ENCODE assay signal across 10 cellular contexts in the genomic region with DNA sequence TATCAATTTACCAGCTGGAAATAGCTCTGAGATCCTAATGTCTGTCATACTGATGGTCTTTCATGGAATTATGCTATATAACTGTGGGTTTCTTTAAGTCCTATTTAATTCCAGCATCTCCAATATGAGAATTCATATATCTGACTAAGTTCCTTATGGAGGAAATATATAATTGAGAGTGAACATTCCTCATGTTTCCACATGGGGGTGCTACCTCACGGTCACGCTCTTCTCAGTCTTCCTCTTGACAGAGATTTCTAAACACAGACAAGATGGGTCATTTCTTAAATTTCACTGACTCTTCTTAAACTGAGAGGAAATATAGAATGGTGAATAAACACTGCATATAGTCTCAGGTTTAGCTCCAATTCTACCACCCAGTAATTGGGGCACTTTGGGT.
A peak's percentile ranks its signal among the peaks of the same experiment; 100 is the strongest.
DNase-seq lines count a peak whose midpoint lies in the region; ATAC-seq and TF ChIP-seq lines count a peak whose summit lies in the region.
"Had no signal": no experiment of that assay in that cellular context is flagged by ENCODE, and none has a peak within 500 bp of the region (broad histone marks: within the 10 kb centered on the region; RNA-seq: fewer than 3 reads in every experiment).

No MANE protein-coding gene starts in this region.

- H2AFZ ChIP-seq in mammary epithelial cell (ENCODE audit: low read depth, low read length), result no peak overlapping the region

- dilution Hi-C loops in mammary epithelial cell (cut with HindIII; ENCODE audit: low sequenced_read_pairs), result no loop called here

- H3K27ac ChIP-seq in mammary epithelial cell (ENCODE audit: insufficient read depth, low read depth, low read length), result no peak overlapping the region
- H3K27ac ChIP-seq: BLaER1 treated with 17β-estradiol and CSF1 and Interleukin-3, amounts not matched to agents 10 nM and 100 nM had no signal

- TF ChIP-seq CTCF in mammary epithelial cell (conservative IDR thresholded peaks at IDR 0.05 in 1 of 2, IDR thresholded peaks at IDR 0.05 in 1 of 2; ENCODE audit: extremely low read depth in 1 of 2, insufficient read depth in 1 of 2, low read depth in 1 of 2, low read length in 2 of 2), result peak; percentile 42 to 56

- CTCF ChIA-PET in mammary epithelial cell (lab: Charles Lee; ENCODE audit: low non-redundant PET), result no interaction called here

- DNase-seq in SIG-M5 treated with dmso at 0.1 percent for 504 hours (lab: John Stamatoyannopoulos, UW; ENCODE audit: unreplicated experiment), result peak; percentile 11
- DNase-seq in SIG-M5 (lab: John Stamatoyannopoulos, UW), result no peak
- peak; percentile 5 for DNase-seq in mammary epithelial cell
- peak; percentile 15 for DNase-seq in renal cortical epithelial cell (ENCODE audit: low read depth)
- no peak for DNase-seq in posterior vena cava (ENCODE audit: low spot score)
- DNase-seq in A172 (ENCODE audit: low spot score), result no peak
- DNase-seq: activated T-cell treated with anti-CD3 and anti-CD28 coated beads, Interleukin-2, amount 50 U/mL, for 1 hour had no signal

- H3K79me2 ChIP-seq in mammary epithelial cell (ENCODE audit: insufficient read depth, low read length), result no peaks in the 10 kb centered on the region

- no peak overlapping the region for H3K4me3 ChIP-seq in mammary epithelial cell (replicated peaks in 1 of 3; ENCODE audit: insufficient read depth in 1 of 3, low read depth in 2 of 3, low read length in 3 of 3)
- H3K4me3 ChIP-seq: BLaER1 treated with 17β-estradiol and CSF1 and Interleukin-3, amounts not matched to agents 10 nM and 100 nM had no signal

- H3K36me3 ChIP-seq in mammary epithelial cell (ENCODE audit: insufficient read depth, low read length), result no peaks in the 10 kb centered on the region

- no TSS peak for BruUV-seq in mammary epithelial cell (replicated peaks; lab: Mats Ljungman, UMichigan)

- in situ Hi-C loops in mammary epithelial cell (cut with MboI; ENCODE audit: low sequenced_read_pairs in 2 of 2), result no loop called here

- no peaks in the 10 kb centered on the region for H3K9me3 ChIP-seq in mammary epithelial cell (replicated peaks; ENCODE audit: insufficient read depth, low read length)
- H3K9me3 ChIP-seq: BLaER1 treated with 17β-estradiol and CSF1 and Interleukin-3, amounts not matched to agents 10 nM and 100 nM had no signal

- no peaks in the 10 kb centered on the region for H3K27me3 ChIP-seq in mammary epithelial cell (ENCODE audit: insufficient read depth, low read length)
- H3K27me3 ChIP-seq: BLaER1 treated with 17β-estradiol and CSF1 and Interleukin-3, amounts not matched to agents 10 nM and 100 nM had no signal

- H3K9ac ChIP-seq in mammary epithelial cell (ENCODE audit: insufficient read depth, low read length), result no peak overlapping the region
- H3K9ac ChIP-seq: BLaER1 treated with 17β-estradiol and CSF1 and Interleukin-3, amounts not matched to agents 10 nM and 100 nM had no signal

- WGBS in mammary epithelial cell (ENCODE audit: low coverage, missing lambda C conversion rate), result 19% methylated on average over 2 of the region's 2 CpGs

- no peaks in the 10 kb centered on the region for H4K20me1 ChIP-seq in mammary epithelial cell (ENCODE audit: insufficient read depth, low read length)
- H4K20me1 ChIP-seq: BLaER1 treated with 17β-estradiol and CSF1 and Interleukin-3, amounts not matched to agents 10 nM and 100 nM had no signal

- H3K4me2 ChIP-seq in mammary epithelial cell (ENCODE audit: insufficient read depth, low read depth, low read length), result no peak overlapping the region
- H3K4me2 ChIP-seq: BLaER1 treated with 17β-estradiol and CSF1 and Interleukin-3, amounts not matched to agents 10 nM and 100 nM had no signal

- ATAC-seq in HG03175 (IDR thresholded peaks at IDR 0.05; ENCODE audit: unreplicated experiment), result peak; percentile 65
- no peak for ATAC-seq in GM18517 (IDR thresholded peaks at IDR 0.05; ENCODE audit: unreplicated experiment)

- no peaks in the 10 kb centered on the region for H3K4me1 ChIP-seq in mammary epithelial cell (ENCODE audit: insufficient read depth, low read length)
- H3K4me1 ChIP-seq: BLaER1 treated with 17β-estradiol and CSF1 and Interleukin-3, amounts not matched to agents 10 nM and 100 nM had no signal

- intact Hi-C loops in mammary epithelial cell (cut with micrococcal nuclease), result loop anchor here (1.0 kb wide), 1 partner anchor 79 kb away; no protein-coding TSS in a partner anchor
- intact Hi-C loops in posterior vena cava (cut with DNase I), result no loop called here

Comparison
In these comparisons a context has a peak if more than half of its experiments do, and no peak if none do; other contexts are left out.
1. DNase-seq: peak in SIG-M5 treated with dmso at 0.1 percent for 504 hours (single experiment), mammary epithelial cell (single experiment) and renal cortical epithelial cell (single experiment); none in SIG-M5 (single experiment), posterior vena cava (single experiment) and A172 (single experiment).